In the genomic region with DNA sequence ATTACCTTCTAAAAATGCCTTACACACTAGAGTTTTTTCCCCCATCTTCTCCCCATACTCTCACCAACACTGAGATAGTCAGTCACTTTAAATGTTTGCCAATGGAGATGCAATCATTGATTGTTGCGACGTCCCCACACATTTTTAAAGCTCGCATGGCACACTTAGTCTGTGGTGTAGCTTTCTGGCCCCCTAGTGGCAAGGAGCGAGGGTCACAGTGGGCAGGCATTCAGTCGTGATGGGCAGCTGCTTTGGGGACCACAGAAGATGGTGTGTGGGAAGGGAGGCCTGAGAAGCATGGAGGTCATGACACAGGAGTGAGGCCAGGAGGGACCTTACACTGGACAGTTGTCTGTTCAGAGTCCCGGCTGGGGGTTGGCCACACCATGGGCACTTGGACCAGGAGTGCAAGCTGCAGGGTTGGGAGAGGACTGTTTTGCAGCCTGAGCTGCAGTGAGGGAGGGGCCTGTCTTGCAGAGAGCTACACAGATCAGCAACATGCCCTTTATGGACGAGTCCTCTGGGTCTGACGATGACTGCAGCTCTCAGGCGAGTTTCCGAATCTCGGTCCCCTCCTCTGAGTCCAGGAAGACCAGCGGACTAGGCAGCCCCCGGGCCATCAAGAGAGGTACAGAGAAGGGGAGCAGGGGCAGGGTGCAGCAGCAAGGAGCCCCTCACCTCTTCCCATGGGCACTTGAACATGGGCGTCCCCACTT, we compare ENCODE assay signal across 8 cellular contexts. TPM values are rescaled to one million over a fixed set of nuclear protein-coding genes. Genes with fewer than 3 reads are reported as not detected.
A peak's percentile ranks its signal among the peaks of the same experiment; 100 is the strongest.
DNase-seq lines count a peak whose midpoint lies in the region; FAIRE-seq and TF ChIP-seq lines count a peak whose summit lies in the region.

No MANE protein-coding gene starts in this region.

- H3K4me3 ChIP-seq in BE2C (ENCODE audit: low read depth, low read length) (no peak overlapping the region), hepatocyte (no peak overlapping the region), small intestine (ENCODE audit: low read depth in 1 of 2, low read length in 2 of 2) (no peak overlapping the region)

- DNase-seq in BE2C (peak; percentile 73), GM19240 (ENCODE audit: insufficient read length, low spot score) (peak; percentile 55), MV-4-11 (lab: John Stamatoyannopoulos, UW) (peak; percentile 62), T-helper 22 cell (ENCODE audit: low read depth) (peak; percentile 19), anterior cingulate cortex (lab: John Stamatoyannopoulos, UW) (peak in 48 of 58 donors; percentile 13 to 72 (median 42)), hepatocyte (ENCODE audit: low spot score) (peak; percentile 76), small intestine (peak; percentile 67), RCC 7860 (ENCODE audit: low spot score) (no peak)

- H3K4me1 ChIP-seq in BE2C = no peaks in the 10 kb centered on the region
- peaks cover 18% of the 10 kb centered on the region for H3K4me1 ChIP-seq in hepatocyte (ENCODE audit: insufficient read depth)
- H3K4me1 ChIP-seq in small intestine (ENCODE audit: control insufficient read depth in 2 of 2, insufficient read depth in 1 of 2, low read depth in 1 of 2, low read length in 1 of 2) = no peaks in the 10 kb centered on the region

- no peaks in the 10 kb centered on the region for H3K9me2 ChIP-seq in hepatocyte (replicated peaks; ENCODE audit: insufficient read depth)

- peak; percentile 98 for TF ChIP-seq CTCF in BE2C (IDR thresholded peaks at IDR 0.05; ENCODE audit: low read depth, low read length)
- TF ChIP-seq CTCF in hepatocyte (IDR thresholded peaks at IDR 0.05; ENCODE audit: poor library complexity) = peak; percentile 80

- WGBS in hepatocyte (ENCODE audit: low lambda C conversion rate, missing lambda C conversion rate) = 56% methylated on average over 13 of the region's 14 CpGs
- 47 to 56% (median 55%) methylated on average over 13 to 14 of the region's 14 CpGs for WGBS in small intestine, 3 donors

- no peaks in the 10 kb centered on the region for H3K79me2 ChIP-seq in hepatocyte

- FAIRE-seq in small intestine (lab: Jason Lieb, UNC) (no peak), RCC 7860 (lab: Jason Lieb, UNC) (no peak)

- H3K27ac ChIP-seq in hepatocyte (no peak overlapping the region), small intestine (ENCODE audit: low read depth in 1 of 2, low read length in 1 of 2) (no peak overlapping the region)

- H3K4me2 ChIP-seq in hepatocyte = no peak overlapping the region

- H3K36me3 ChIP-seq in BE2C (no peaks in the 10 kb centered on the region), hepatocyte (replicated peaks; ENCODE audit: insufficient read depth, low read depth) (no peaks in the 10 kb centered on the region), small intestine (ENCODE audit: control insufficient read depth in 2 of 2, insufficient read depth in 2 of 2, low read length in 2 of 2) (peaks cover 0 to 5% of the 10 kb centered on the region in 2 donors)

- H3K27me3 ChIP-seq in BE2C (no peaks in the 10 kb centered on the region), hepatocyte (no peaks in the 10 kb centered on the region), small intestine (ENCODE audit: control insufficient read depth in 2 of 2, insufficient read depth in 2 of 2, low read length in 2 of 2) (no peaks in the 10 kb centered on the region)

- no peak overlapping the region for H2AFZ ChIP-seq in hepatocyte

- H3K9me3 ChIP-seq in BE2C (no peaks in the 10 kb centered on the region), hepatocyte (ENCODE audit: low read depth) (no peaks in the 10 kb centered on the region), small intestine (ENCODE audit: control insufficient read depth, low read depth) (no peaks in the 10 kb centered on the region)

- H4K20me1 ChIP-seq in hepatocyte (ENCODE audit: insufficient read depth, poor library complexity, severe bottlenecking) = no peaks in the 10 kb centered on the region

RNA-seq across cellular contexts. Expression of a gene that starts 28.6 kb away (rescaled TPM):
- polyA plus RNA-seq in BE2C (2012; ENCODE audit: insufficient read depth, insufficient read length, low read depth) = 45.6 TPM
- 51.2 and 64.4 TPM in 2 replicates for total RNA-seq in hepatocyte
- polyA plus RNA-seq in hepatocyte (66.4 and 75.8 TPM in 2 replicates), small intestine (10 to 100 TPM; 19.6 to 23.2 (median 21.9) TPM)

RNA-seq across cellular contexts. Expression of a gene that starts 38.3 kb away (rescaled TPM):
- 4.1 TPM for polyA plus RNA-seq in BE2C (2012; ENCODE audit: insufficient read depth, insufficient read length, low read depth)
- total RNA-seq in hepatocyte = 17.1 and 19.5 TPM in 2 replicates
- 12.8 and 16.9 TPM in 2 replicates for polyA plus RNA-seq in hepatocyte
- 10 to 100 TPM; 21.5 to 65.5 (median 29.5) TPM for polyA plus RNA-seq in small intestine

RNA-seq across cellular contexts. Expression of a gene that starts 48.3 kb away (rescaled TPM):
- polyA plus RNA-seq in BE2C (2012; ENCODE audit: insufficient read depth, insufficient read length, low read depth) = 13.2 TPM
- total RNA-seq in hepatocyte = 22.3 and 35.0 TPM in 2 replicates
- polyA plus RNA-seq in hepatocyte (29.0 and 33.3 TPM in 2 replicates), small intestine (10 to 100 TPM; 16.2 to 56.1 (median 29.5) TPM)
